1 cellular context compared by ENCODE assay signal in the genomic region with DNA sequence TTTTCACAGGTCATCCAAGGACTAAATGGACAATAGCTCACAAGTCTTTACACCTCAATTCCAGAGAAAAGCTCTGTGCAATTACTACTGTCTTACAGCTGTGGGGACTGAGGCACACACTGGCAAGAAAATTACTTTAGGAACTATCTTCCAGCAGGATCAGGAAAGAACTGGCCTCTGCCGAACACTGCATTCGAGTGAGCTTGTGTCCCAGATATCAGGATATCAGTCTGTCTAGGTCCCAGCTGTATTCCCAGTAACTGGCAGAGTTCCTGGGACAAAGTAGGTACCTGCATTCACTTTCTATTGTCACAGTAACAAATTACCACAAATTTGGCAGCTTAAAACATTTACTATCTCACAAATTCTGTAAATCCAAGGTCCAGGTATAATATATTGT.
TF ChIP-seq lines count a peak whose summit lies in the region.

No MANE protein-coding gene starts in this region.

TF ChIP-seq in GM23338, 12 proteins besides CTCF, POLR2A, EP300 and RAD21 (continued from another document):
- TF ChIP-seq, protein P1, sequence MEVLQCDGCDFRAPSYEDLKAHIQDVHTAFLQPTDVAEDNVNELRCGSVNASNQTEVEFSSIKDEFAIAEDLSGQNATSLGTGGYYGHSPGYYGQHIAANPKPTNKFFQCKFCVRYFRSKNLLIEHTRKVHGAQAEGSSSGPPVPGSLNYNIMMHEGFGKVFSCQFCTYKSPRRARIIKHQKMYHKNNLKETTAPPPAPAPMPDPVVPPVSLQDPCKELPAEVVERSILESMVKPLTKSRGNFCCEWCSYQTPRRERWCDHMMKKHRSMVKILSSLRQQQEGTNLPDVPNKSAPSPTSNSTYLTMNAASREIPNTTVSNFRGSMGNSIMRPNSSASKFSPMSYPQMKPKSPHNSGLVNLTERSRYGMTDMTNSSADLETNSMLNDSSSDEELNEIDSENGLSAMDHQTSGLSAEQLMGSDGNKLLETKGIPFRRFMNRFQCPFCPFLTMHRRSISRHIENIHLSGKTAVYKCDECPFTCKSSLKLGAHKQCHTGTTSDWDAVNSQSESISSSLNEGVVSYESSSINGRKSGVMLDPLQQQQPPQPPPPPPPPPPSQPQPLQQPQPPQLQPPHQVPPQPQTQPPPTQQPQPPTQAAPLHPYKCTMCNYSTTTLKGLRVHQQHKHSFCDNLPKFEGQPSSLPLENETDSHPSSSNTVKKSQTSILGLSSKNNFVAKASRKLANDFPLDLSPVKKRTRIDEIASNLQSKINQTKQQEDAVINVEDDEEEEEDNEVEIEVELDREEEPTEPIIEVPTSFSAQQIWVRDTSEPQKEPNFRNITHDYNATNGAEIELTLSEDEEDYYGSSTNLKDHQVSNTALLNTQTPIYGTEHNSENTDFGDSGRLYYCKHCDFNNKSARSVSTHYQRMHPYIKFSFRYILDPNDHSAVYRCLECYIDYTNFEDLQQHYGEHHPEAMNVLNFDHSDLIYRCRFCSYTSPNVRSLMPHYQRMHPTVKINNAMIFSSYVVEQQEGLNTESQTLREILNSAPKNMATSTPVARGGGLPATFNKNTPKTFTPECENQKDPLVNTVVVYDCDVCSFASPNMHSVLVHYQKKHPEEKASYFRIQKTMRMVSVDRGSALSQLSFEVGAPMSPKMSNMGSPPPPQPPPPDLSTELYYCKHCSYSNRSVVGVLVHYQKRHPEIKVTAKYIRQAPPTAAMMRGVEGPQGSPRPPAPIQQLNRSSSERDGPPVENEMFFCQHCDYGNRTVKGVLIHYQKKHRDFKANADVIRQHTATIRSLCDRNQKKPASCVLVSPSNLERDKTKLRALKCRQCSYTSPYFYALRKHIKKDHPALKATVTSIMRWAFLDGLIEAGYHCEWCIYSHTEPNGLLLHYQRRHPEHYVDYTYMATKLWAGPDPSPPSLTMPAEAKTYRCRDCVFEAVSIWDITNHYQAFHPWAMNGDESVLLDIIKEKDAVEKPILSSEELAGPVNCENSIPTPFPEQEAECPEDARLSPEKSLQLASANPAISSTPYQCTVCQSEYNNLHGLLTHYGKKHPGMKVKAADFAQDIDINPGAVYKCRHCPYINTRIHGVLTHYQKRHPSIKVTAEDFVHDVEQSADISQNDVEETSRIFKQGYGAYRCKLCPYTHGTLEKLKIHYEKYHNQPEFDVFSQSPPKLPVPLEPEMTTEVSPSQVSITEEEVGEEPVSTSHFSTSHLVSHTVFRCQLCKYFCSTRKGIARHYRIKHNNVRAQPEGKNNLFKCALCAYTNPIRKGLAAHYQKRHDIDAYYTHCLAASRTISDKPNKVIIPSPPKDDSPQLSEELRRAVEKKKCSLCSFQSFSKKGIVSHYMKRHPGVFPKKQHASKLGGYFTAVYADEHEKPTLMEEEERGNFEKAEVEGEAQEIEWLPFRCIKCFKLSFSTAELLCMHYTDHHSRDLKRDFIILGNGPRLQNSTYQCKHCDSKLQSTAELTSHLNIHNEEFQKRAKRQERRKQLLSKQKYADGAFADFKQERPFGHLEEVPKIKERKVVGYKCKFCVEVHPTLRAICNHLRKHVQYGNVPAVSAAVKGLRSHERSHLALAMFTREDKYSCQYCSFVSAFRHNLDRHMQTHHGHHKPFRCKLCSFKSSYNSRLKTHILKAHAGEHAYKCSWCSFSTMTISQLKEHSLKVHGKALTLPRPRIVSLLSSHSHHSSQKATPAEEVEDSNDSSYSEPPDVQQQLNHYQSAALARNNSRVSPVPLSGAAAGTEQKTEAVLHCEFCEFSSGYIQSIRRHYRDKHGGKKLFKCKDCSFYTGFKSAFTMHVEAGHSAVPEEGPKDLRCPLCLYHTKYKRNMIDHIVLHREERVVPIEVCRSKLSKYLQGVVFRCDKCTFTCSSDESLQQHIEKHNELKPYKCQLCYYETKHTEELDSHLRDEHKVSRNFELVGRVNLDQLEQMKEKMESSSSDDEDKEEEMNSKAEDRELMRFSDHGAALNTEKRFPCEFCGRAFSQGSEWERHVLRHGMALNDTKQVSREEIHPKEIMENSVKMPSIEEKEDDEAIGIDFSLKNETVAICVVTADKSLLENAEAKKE (CRISPR knock-in tag; IDR thresholded peaks at IDR 0.05) = no peak
- TF ChIP-seq ZNF331 (CRISPR knock-in tag; IDR thresholded peaks at IDR 0.05; ENCODE audit: low read depth) = no peak
TF ChIP-seq in GM23338: peak in this region for 0.
